In genomic region chr14:34437729-34438080, GRCh38 we compare ENCODE assay signal across 1 cellular context.
A peak's percentile ranks its signal among the peaks of the same experiment; 100 is the strongest.
TF ChIP-seq lines count a peak whose summit lies in the region.

No MANE protein-coding gene starts in this region.

TF ChIP-seq in HepG2, 621 proteins besides CTCF, POLR2A, EP300 and RAD21 (continued from another document and continues in another):
- TF ChIP-seq ZNF329 (CRISPR knock-in tag; IDR thresholded peaks at IDR 0.05; ENCODE audit: low read depth) (no peak), ZNF724P (CRISPR knock-in tag; IDR thresholded peaks at IDR 0.05; ENCODE audit: borderline replicate concordance) (no peak), ZMYM4 (CRISPR knock-in tag; IDR thresholded peaks at IDR 0.05) (0 out of 2 replicates have a peak, but pooled peaks have one; percentile 17), E2F2 (CRISPR knock-in tag; IDR thresholded peaks at IDR 0.05; ENCODE audit: borderline replicate concordance) (no peak), GPBP1L1 (CRISPR knock-in tag; IDR thresholded peaks at IDR 0.05) (no peak), ZNF549 (CRISPR knock-in tag; IDR thresholded peaks at IDR 0.05) (no peak), PBX2 (CRISPR knock-in tag; IDR thresholded peaks at IDR 0.05) (no peak), NCOR1 (IDR thresholded peaks at IDR 0.05; ENCODE audit: borderline replicate concordance, low read length) (0 out of 2 replicates have a peak, but pooled peaks have one; percentile 9), HES4 (CRISPR knock-in tag; IDR thresholded peaks at IDR 0.05; ENCODE audit: borderline replicate concordance) (no peak), IKZF5 (CRISPR knock-in tag; IDR thresholded peaks at IDR 0.05) (no peak), NFKBIZ (CRISPR knock-in tag; IDR thresholded peaks at IDR 0.05) (no peak), AGO2 (optimal IDR thresholded peaks at IDR 0.05; ENCODE audit: low read depth, low read length) (no peak), TSC22D2 (CRISPR knock-in tag; IDR thresholded peaks at IDR 0.05; ENCODE audit: borderline replicate concordance) (no peak), ZNF234 (CRISPR knock-in tag; conservative IDR thresholded peaks at IDR 0.05) (no peak), ZNF496 (CRISPR knock-in tag; IDR thresholded peaks at IDR 0.05; ENCODE audit: insufficient replicate concordance) (no peak), FOSL1 (CRISPR knock-in tag; IDR thresholded peaks at IDR 0.05; ENCODE audit: borderline replicate concordance) (0 out of 2 replicates have a peak, but pooled peaks have one; percentile 19), ZNF597 (CRISPR knock-in tag; IDR thresholded peaks at IDR 0.05) (no peak), CEBPB (IDR thresholded peaks at IDR 0.05; ENCODE audit: borderline replicate concordance, low read depth, low read length) (peak; percentile 49; the same call in 1 of the 2 replicates), ZNF782 (CRISPR knock-in tag; IDR thresholded peaks at IDR 0.05; ENCODE audit: borderline replicate concordance) (no peak), HNF1A (IDR thresholded peaks at IDR 0.05; ENCODE audit: low read depth) (no peak), HNF1A (CRISPR knock-in tag; IDR thresholded peaks at IDR 0.05; ENCODE audit: borderline replicate concordance) (0 out of 2 replicates have a peak, but pooled peaks have one; percentile 22), ZNF816 (CRISPR knock-in tag; IDR thresholded peaks at IDR 0.05; ENCODE audit: borderline replicate concordance) (no peak), NFIC (IDR thresholded peaks at IDR 0.05; ENCODE audit: low read length) (no peak), ZNF720 (CRISPR knock-in tag; IDR thresholded peaks at IDR 0.05) (no peak), SOX5 (CRISPR knock-in tag; IDR thresholded peaks at IDR 0.05; ENCODE audit: borderline replicate concordance) (no peak), IKZF1 (IDR thresholded peaks at IDR 0.05) (no peak), ZNF784 (CRISPR knock-in tag; IDR thresholded peaks at IDR 0.05; ENCODE audit: borderline replicate concordance) (no peak), SETDB1 (CRISPR knock-in tag; IDR thresholded peaks at IDR 0.05; ENCODE audit: borderline replicate concordance) (no peak), BCL6 (CRISPR knock-in tag; IDR thresholded peaks at IDR 0.05) (no peak), ZNF331 (CRISPR knock-in tag; IDR thresholded peaks at IDR 0.05) (peak; percentile 5; the same call in 1 of the 2 replicates), ZNF850 (CRISPR knock-in tag; conservative IDR thresholded peaks at IDR 0.05) (no peak), SNRNP70 (IDR thresholded peaks at IDR 0.05; ENCODE audit: low read depth, low read length) (no peak), ZNF646 (CRISPR knock-in tag; IDR thresholded peaks at IDR 0.05) (no peak), FOXP1 (IDR thresholded peaks at IDR 0.05) (no peak), FOXP1 (CRISPR knock-in tag; IDR thresholded peaks at IDR 0.05) (no peak), KMT2A (CRISPR knock-in tag; IDR thresholded peaks at IDR 0.05) (0 out of 2 replicates have a peak, but pooled peaks have one; percentile 15), CSRNP1 (CRISPR knock-in tag; IDR thresholded peaks at IDR 0.05) (no peak), ZNF264 (CRISPR knock-in tag; IDR thresholded peaks at IDR 0.05) (0 out of 2 replicates have a peak, but pooled peaks have one; percentile 20), DR1 (CRISPR knock-in tag; IDR thresholded peaks at IDR 0.05) (no peak), ZNF274 (CRISPR knock-in tag; IDR thresholded peaks at IDR 0.05) (no peak), ZNF766 (CRISPR knock-in tag; IDR thresholded peaks at IDR 0.05; ENCODE audit: borderline replicate concordance) (no peak), ZMAT5 (CRISPR knock-in tag; IDR thresholded peaks at IDR 0.05; ENCODE audit: borderline replicate concordance, low read depth) (no peak), ZNF501 (CRISPR knock-in tag; IDR thresholded peaks at IDR 0.05) (0 out of 2 replicates have a peak, but pooled peaks have one; percentile 19)
